Comparison of ENCODE assay signal across 8 cellular contexts in genomic region chr12:94101902-94102660, GRCh38.
DNase-seq lines count a peak whose midpoint lies in the region; ATAC-seq lines count a peak whose summit lies in the region.

No MANE protein-coding gene starts in this region.

- DNase-seq in AG08395 (ENCODE audit: low spot score) (peak; percentile 81), NCI-H2227 treated with DMSO at 0.1 percent for 48 hours (lab: John Stamatoyannopoulos, UW) (peak; percentile 92), islet precursor cell (peak; percentile 95)
- peak; percentile 55 to 72 (median 62) for DNase-seq in activated CD4-positive, CD25-positive, alpha-beta regulatory T cell (lab: John Stamatoyannopoulos, UW)
- DNase-seq in central memory CD4-positive, alpha-beta T cell: peak; percentile 80
- peak; percentile 74 for DNase-seq in stimulated activated CD4-positive, alpha-beta T cell treated with anti-CD3 and anti-CD28 coated beads, Interleukin-12 subunit alpha, Interleukin-12 subunit beta, amount 100 ng/mL, for 4 hours

- ATAC-seq in GM18909 (IDR thresholded peaks at IDR 0.05; ENCODE audit: poor library complexity, unreplicated experiment): peak; percentile 84
- ATAC-seq in HG03280 (IDR thresholded peaks at IDR 0.05; ENCODE audit: unreplicated experiment): peak; percentile 83

Comparison
In these comparisons a context has a peak if more than half of its experiments do, and no peak if none do; other contexts are left out.
1. Peak in every context shown above with its lines: DNase-seq and ATAC-seq.